7 cellular contexts compared by ENCODE assay signal in the genomic region with DNA sequence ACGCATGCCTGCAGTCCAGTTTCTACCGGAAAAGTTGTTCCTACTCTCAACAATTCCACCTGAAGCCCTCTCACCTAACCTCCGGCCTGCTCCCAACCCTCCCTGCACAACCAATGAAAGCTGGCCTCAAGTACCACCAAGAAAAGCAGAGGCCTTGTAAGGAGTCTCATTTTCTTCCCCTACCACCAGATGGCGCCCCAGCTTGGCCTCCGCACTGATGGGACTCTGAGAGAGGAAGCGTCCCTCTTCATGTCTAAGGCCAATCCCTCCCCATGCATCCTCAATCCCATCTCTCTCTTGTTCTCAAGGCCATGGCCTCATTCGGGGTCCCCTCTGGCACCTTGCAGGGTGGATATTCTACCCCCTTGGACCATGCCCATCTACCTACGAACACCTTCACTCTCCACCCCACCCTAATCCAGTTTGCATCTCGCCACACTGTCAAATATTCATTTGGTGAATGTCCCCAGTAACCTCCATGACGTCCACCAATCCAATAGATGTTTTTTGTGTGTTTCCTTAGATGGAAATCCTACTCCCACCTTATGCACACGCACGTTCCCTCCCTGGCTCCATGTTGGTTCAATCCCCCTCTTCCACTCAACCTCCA.
A peak's percentile ranks its signal among the peaks of the same experiment; 100 is the strongest.
DNase-seq lines count a peak whose midpoint lies in the region; ATAC-seq, FAIRE-seq and TF ChIP-seq lines count a peak whose summit lies in the region.

No MANE protein-coding gene starts in this region.

- no peak overlapping the region for H3K23ac ChIP-seq in neuronal stem cell (ENCODE audit: low read depth, low read length, poor library complexity)

- no peaks in the 10 kb centered on the region for H3K4me1 ChIP-seq in neuronal stem cell (ENCODE audit: control insufficient read depth in 2 of 2, insufficient read depth in 1 of 2, low read depth in 1 of 2, low read length in 2 of 2)
- H3K4me1 ChIP-seq in thyroid gland, result no peaks in the 10 kb centered on the region

- H3K9me3 Mint-ChIP-seq in activated CD8-positive, alpha-beta T cell treated with anti-CD3 and anti-CD28 coated beads, Interleukin-2, amount 10 ng/mL, durations not matched to agents 7 days and 5 days (ENCODE audit: insufficient read depth), result no peaks in the 10 kb centered on the region

- no peak overlapping the region for H3K4ac ChIP-seq in neuronal stem cell (ENCODE audit: low read length)

- H3K9ac ChIP-seq in neuronal stem cell (ENCODE audit: low read depth, low read length, poor library complexity), result no peak overlapping the region

- H3K36me3 ChIP-seq in neuronal stem cell (replicated peaks in 1 of 2; ENCODE audit: control insufficient read depth in 2 of 2, insufficient read depth in 2 of 2, low read length in 2 of 2) (no peaks in the 10 kb centered on the region), thyroid gland (no peaks in the 10 kb centered on the region)

- TF ChIP-seq POLR2A in GM12892 (IDR thresholded peaks at IDR 0.05; ENCODE audit: low read depth, low read length), result no peak
- no peak for TF ChIP-seq POLR2A in thyroid gland (IDR thresholded peaks at IDR 0.05)

- H3K18ac ChIP-seq in neuronal stem cell (ENCODE audit: low read length), result no peak overlapping the region

- no peak overlapping the region for H2AK5ac ChIP-seq in neuronal stem cell (ENCODE audit: low read depth, low read length)

- H3K4me3 ChIP-seq in neuronal stem cell (ENCODE audit: low read length in 2 of 2), result no peak overlapping the region
- no peak overlapping the region for H3K4me3 ChIP-seq in thyroid gland (replicated peaks in 1 of 3)

- no peak for FAIRE-seq in GM12892 (lab: Jason Lieb, UNC)

- intact Hi-C loops in thyroid gland (cut with DNase I), result no loop called here

- H3K27ac ChIP-seq in neuronal stem cell (replicated peaks; ENCODE audit: low read length) (no peak overlapping the region), thyroid gland (no peak overlapping the region)

- H3K14ac ChIP-seq in neuronal stem cell (ENCODE audit: low read length), result no peak overlapping the region

- no peaks in the 10 kb centered on the region for H3K79me1 ChIP-seq in neuronal stem cell (ENCODE audit: low read depth, low read length)

- DNase-seq in GM12892 (ENCODE audit: insufficient read length), result peak; percentile 24
- DNase-seq in NCI-H446 treated with DMSO at 0.1 percent for 48 hours (lab: John Stamatoyannopoulos, UW), result peak; percentile 1
- peak; percentile 66 for DNase-seq in activated CD8-positive, alpha-beta T cell treated with anti-CD3 and anti-CD28 coated beads, Interleukin-2, amount 10 ng/mL, durations not matched to agents 7 days and 5 days
- DNase-seq in neuronal stem cell (ENCODE audit: low spot score), result peak; percentile 24
- DNase-seq in thyroid gland, result peak; percentile 57 to 65

- no peaks in the 10 kb centered on the region for H3K27me3 Mint-ChIP-seq in activated CD8-positive, alpha-beta T cell treated with anti-CD3 and anti-CD28 coated beads, Interleukin-2, amount 10 ng/mL, durations not matched to agents 7 days and 5 days (ENCODE audit: low read depth)

- no CpG with 5 or more reads among the region's 12 CpGs for WGBS in neuronal stem cell (ENCODE audit: extremely low coverage in 2 of 2, insufficient read length in 2 of 2, insufficient replicate concordance in 1 of 2), 2 donors
- 65 to 70% methylated on average over 12 of the region's 12 CpGs for WGBS in thyroid gland, 2 donors

- H3K27me3 ChIP-seq in neuronal stem cell (ENCODE audit: control insufficient read depth in 3 of 3, insufficient read depth in 3 of 3, low read depth in 1 of 3, low read length in 3 of 3), result no peaks in the 10 kb centered on the region
- no peaks in the 10 kb centered on the region for H3K27me3 ChIP-seq in thyroid gland

- no peaks in the 10 kb centered on the region for H3K36me3 Mint-ChIP-seq in activated CD8-positive, alpha-beta T cell treated with anti-CD3 and anti-CD28 coated beads, Interleukin-2, amount 10 ng/mL, durations not matched to agents 7 days and 5 days (ENCODE audit: low read depth)

- H2BK120ac ChIP-seq in neuronal stem cell (ENCODE audit: low read depth, low read length), result no peak overlapping the region

- no peaks in the 10 kb centered on the region for H3K4me1 Mint-ChIP-seq in activated CD8-positive, alpha-beta T cell treated with anti-CD3 and anti-CD28 coated beads, Interleukin-2, amount 10 ng/mL, durations not matched to agents 7 days and 5 days (ENCODE audit: low read depth)

- TF ChIP-seq CTCF in thyroid gland (IDR thresholded peaks at IDR 0.05), result peak in 5 of 6 experiments; percentile 17 to 62 (median 55)

- H3K9me3 ChIP-seq in neuronal stem cell (replicated peaks in 1 of 2; ENCODE audit: control insufficient read depth in 2 of 2, insufficient read depth in 1 of 2, low read depth in 1 of 2, low read length in 2 of 2) (no peaks in the 10 kb centered on the region), thyroid gland (no peaks in the 10 kb centered on the region)

- no peak overlapping the region for H4K91ac ChIP-seq in neuronal stem cell (ENCODE audit: low read depth, low read length, poor library complexity)

- no peak overlapping the region for H2AFZ ChIP-seq in neuronal stem cell (ENCODE audit: low read length)

- CTCF ChIA-PET in activated CD8-positive, alpha-beta T cell treated with anti-CD3 and anti-CD28 coated beads, Interleukin-2, amount 10 ng/mL, durations not matched to agents 7 days and 5 days (lab: Charles Lee), result interaction anchor here (1.0 to 2.2 kb wide), 9 partner anchors 7 to 1528 kb away, joined by 3 to 13 read pairs (median 4); no protein-coding TSS in a partner anchor

- H3K27ac Mint-ChIP-seq in activated CD8-positive, alpha-beta T cell treated with anti-CD3 and anti-CD28 coated beads, Interleukin-2, amount 10 ng/mL, durations not matched to agents 7 days and 5 days, result no peak overlapping the region

- POLR2A ChIA-PET in activated CD8-positive, alpha-beta T cell treated with anti-CD3 and anti-CD28 coated beads, Interleukin-2, amount 10 ng/mL, durations not matched to agents 7 days and 5 days (lab: Charles Lee), result no interaction called here

- no peak overlapping the region for H3K4me2 ChIP-seq in neuronal stem cell (ENCODE audit: insufficient read depth, low read length, poor library complexity, severe bottlenecking)

- H2BK12ac ChIP-seq in neuronal stem cell (ENCODE audit: low read length), result no peak overlapping the region

- peak; percentile 42 for ATAC-seq in activated CD8-positive, alpha-beta T cell treated with anti-CD3 and anti-CD28 coated beads, Interleukin-2, amount 10 ng/mL, durations not matched to agents 7 days and 5 days
- peak; percentile 45 for ATAC-seq in esophagus mucosa
- no peak for ATAC-seq in GM21390 (IDR thresholded peaks at IDR 0.05; ENCODE audit: unreplicated experiment)

- no peak overlapping the region for H4K8ac ChIP-seq in neuronal stem cell (ENCODE audit: low read depth, low read length)

- H2BK5ac ChIP-seq in neuronal stem cell (ENCODE audit: low read length), result no peak overlapping the region

- H3K4me3 Mint-ChIP-seq in activated CD8-positive, alpha-beta T cell treated with anti-CD3 and anti-CD28 coated beads, Interleukin-2, amount 10 ng/mL, durations not matched to agents 7 days and 5 days, result no peak overlapping the region

- H2BK15ac ChIP-seq in neuronal stem cell (ENCODE audit: low read length), result no peak overlapping the region

Comparison
In these comparisons a context has a peak if more than half of its experiments do, and no peak if none do; other contexts are left out.
1. DNase-seq: peak in every context shown above with its lines; median percentile 66 in activated CD8-positive, alpha-beta T cell treated with anti-CD3 and anti-CD28 coated beads, Interleukin-2, amount 10 ng/mL, durations not matched to agents 7 days and 5 days; 61 in thyroid gland; 24 in GM12892; 24 in neuronal stem cell; 1 in NCI-H446 treated with DMSO at 0.1 percent for 48 hours.